ENCODE assay signal across 10 cellular contexts in genomic region chr2:7748717-7749415, GRCh38.
DNase-seq lines count a peak whose midpoint lies in the region; ATAC-seq and TF ChIP-seq lines count a peak whose summit lies in the region.
"Had no signal": no experiment of that assay in that cellular context is flagged by ENCODE, and none has a peak within 500 bp of the region (broad histone marks: within the 10 kb centered on the region; RNA-seq: fewer than 3 reads in every experiment).

No MANE protein-coding gene starts in this region.

- DNase-seq in CD8-positive, alpha-beta T cell: peak in 2 of 7 experiments; percentile 44 to 63
- no peak for DNase-seq in WTC11 (ENCODE audit: low spot score)
- DNase-seq in iris pigment epithelial cell (ENCODE audit: low read depth): peak; percentile 1
- DNase-seq in hypothalamus (lab: John Stamatoyannopoulos, UW): no peak
- DNase-seq in kidney glomerular epithelial cell (lab: John Stamatoyannopoulos, UW): no peak
- DNase-seq: NCI-H1417 treated with DMSO at 0.1 percent for 48 hours had no signal

- no peak for TF ChIP-seq POLR2A in gastroesophageal sphincter (IDR thresholded peaks at IDR 0.05)

- TF ChIP-seq EP300 in gastroesophageal sphincter (IDR thresholded peaks at IDR 0.05): no peak

- CTCF ChIA-PET in CD8-positive, alpha-beta T cell (lab: Charles Lee): interaction anchor here (0.7 to 2.5 kb wide), 2 partner anchors 22 to 559 kb away, joined by 3 to 7 read pairs; no protein-coding TSS in a partner anchor
- CTCF ChIA-PET in WTC11 (lab: Charles Lee): interaction anchor here (1.4 kb wide), 1 partner anchor 9 kb away, joined by 3 read pairs; no protein-coding TSS in a partner anchor

- ATAC-seq in CD8-positive, alpha-beta T cell: peak; percentile 50
- ATAC-seq in HG02852 (IDR thresholded peaks at IDR 0.05; ENCODE audit: unreplicated experiment) (peak; percentile 54), WTC11 (peak; percentile 41), gastroesophageal sphincter (no peak), HG03457 (IDR thresholded peaks at IDR 0.05; ENCODE audit: unreplicated experiment) (no peak)

- peaks cover 39% of the 10 kb centered on the region for H3K4me1 Mint-ChIP-seq in CD8-positive, alpha-beta T cell (ENCODE audit: low read depth)
- peaks cover 18% of the 10 kb centered on the region for H3K4me1 Mint-ChIP-seq in WTC11

- H3K4me3 Mint-ChIP-seq in CD8-positive, alpha-beta T cell: peak overlapping the region; percentile 23
- H3K4me3 Mint-ChIP-seq in WTC11: no peak overlapping the region
- H3K4me3 Mint-ChIP-seq: T-helper 1 cell treated with Interleukin-12 subunit alpha and Interleukin-12 subunit beta and Interleukin-4 antibody, amounts not matched to agents 30 μg/mL and 1 μg/mL, for 36 hours had no signal

- peaks cover 5% of the 10 kb centered on the region for H3K9me3 ChIP-seq in CD8-positive, alpha-beta T cell (ENCODE audit: low read length)
- peaks cover 0 to 8% (median 0%) of the 10 kb centered on the region in 3 donors for H3K9me3 ChIP-seq in gastroesophageal sphincter

- H3K36me3 Mint-ChIP-seq in CD8-positive, alpha-beta T cell: peaks cover 4% of the 10 kb centered on the region
- peaks cover 5% of the 10 kb centered on the region for H3K36me3 Mint-ChIP-seq in WTC11

- peak overlapping the region; percentile 15 for H3K27ac ChIP-seq in CD8-positive, alpha-beta T cell (ENCODE audit: low read depth, low read length)
- H3K27ac ChIP-seq in gastroesophageal sphincter: no peak overlapping the region

- H3K36me3 ChIP-seq in CD8-positive, alpha-beta T cell (ENCODE audit: insufficient read depth, low read length): no peaks in the 10 kb centered on the region
- H3K36me3 ChIP-seq in gastroesophageal sphincter: no peaks in the 10 kb centered on the region

- WGBS in gastroesophageal sphincter (ENCODE audit: low coverage in 1 of 2), 2 donors: 85 to 90% methylated on average over 8 to 15 of the region's 17 CpGs

- H3K4me1 ChIP-seq in CD8-positive, alpha-beta T cell (ENCODE audit: insufficient read depth, low read length): peaks cover 20% of the 10 kb centered on the region
- no peaks in the 10 kb centered on the region for H3K4me1 ChIP-seq in gastroesophageal sphincter

- TF ChIP-seq CTCF in CD8-positive, alpha-beta T cell (IDR thresholded peaks at IDR 0.05): no peak
- no peak for TF ChIP-seq CTCF in WTC11 (IDR thresholded peaks at IDR 0.05)
- no peak for TF ChIP-seq CTCF in gastroesophageal sphincter (IDR thresholded peaks at IDR 0.05)

- H3K27ac Mint-ChIP-seq in CD8-positive, alpha-beta T cell: peak overlapping the region; percentile 83
- H3K27ac Mint-ChIP-seq in WTC11: no peak overlapping the region
- H3K27ac Mint-ChIP-seq: T-helper 1 cell treated with Interleukin-12 subunit alpha and Interleukin-12 subunit beta and Interleukin-4 antibody, amounts not matched to agents 30 μg/mL and 1 μg/mL, for 36 hours had no signal

- no peak overlapping the region for H3K4me3 ChIP-seq in CD8-positive, alpha-beta T cell (ENCODE audit: low read depth, low read length)
- no peak overlapping the region for H3K4me3 ChIP-seq in gastroesophageal sphincter

- intact Hi-C loops in CD8-positive, alpha-beta T cell (cut with DNase I, micrococcal nuclease): no loop called here

- H3K27me3 Mint-ChIP-seq in CD8-positive, alpha-beta T cell (ENCODE audit: low read depth): no peaks in the 10 kb centered on the region
- no peaks in the 10 kb centered on the region for H3K27me3 Mint-ChIP-seq in WTC11 (ENCODE audit: low read depth)

- H3K27me3 ChIP-seq in CD8-positive, alpha-beta T cell (ENCODE audit: insufficient read depth, low read length): no peaks in the 10 kb centered on the region
- no peaks in the 10 kb centered on the region for H3K27me3 ChIP-seq in gastroesophageal sphincter

- H3K9me3 Mint-ChIP-seq in CD8-positive, alpha-beta T cell: peaks cover 13% of the 10 kb centered on the region
- peaks cover 18% of the 10 kb centered on the region for H3K9me3 Mint-ChIP-seq in WTC11

- POLR2A ChIA-PET in CD8-positive, alpha-beta T cell (lab: Charles Lee): interaction anchor here (1.1 kb wide), 2 partner anchors 18 to 933 kb away, joined by 3 read pairs; partner anchors contain the start of gene ID2
- POLR2A ChIA-PET in WTC11 (lab: Charles Lee): no interaction called here

TF ChIP-seq in WTC11, 78 proteins besides CTCF, POLR2A, EP300 and RAD21:
- no peak for TF ChIP-seq NFYB (CRISPR knock-in tag; conservative IDR thresholded peaks at IDR 0.05; ENCODE audit: low read depth)
- TF ChIP-seq, protein P1, sequence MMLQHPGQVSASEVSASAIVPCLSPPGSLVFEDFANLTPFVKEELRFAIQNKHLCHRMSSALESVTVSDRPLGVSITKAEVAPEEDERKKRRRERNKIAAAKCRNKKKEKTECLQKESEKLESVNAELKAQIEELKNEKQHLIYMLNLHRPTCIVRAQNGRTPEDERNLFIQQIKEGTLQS (CRISPR knock-in tag; conservative IDR thresholded peaks at IDR 0.05): no peak
- TF ChIP-seq ZNF138 (CRISPR knock-in tag; conservative IDR thresholded peaks at IDR 0.05): no peak
- no peak for TF ChIP-seq NFE2L1 (CRISPR knock-in tag; IDR thresholded peaks at IDR 0.05)

Comparison
In these comparisons a context has a peak if more than half of its experiments do, and no peak if none do; other contexts are left out.
1. ATAC-seq: peak in CD8-positive, alpha-beta T cell (single experiment), HG02852 (single experiment) and WTC11 (single experiment); none in gastroesophageal sphincter (single experiment) and HG03457 (single experiment).